Comparison of ENCODE assay signal across 21 cellular contexts in genomic region chr11:63504933-63505586, GRCh38. TPM values are rescaled to one million over a fixed set of nuclear protein-coding genes. Genes with fewer than 3 reads are reported as not detected.
DNase-seq lines count a peak whose midpoint lies in the region; ATAC-seq and TF ChIP-seq lines count a peak whose summit lies in the region.
"Had no signal": no experiment of that assay in that cellular context is flagged by ENCODE, and none has a peak within 500 bp of the region (broad histone marks: within the 10 kb centered on the region; RNA-seq: fewer than 3 reads in every experiment).

No MANE protein-coding gene starts in this region.

- ATAC-seq in right cardiac atrium: peak; percentile 62 to 66
- ATAC-seq: activated naive CD4-positive, alpha-beta T cell treated with anti-CD3 and anti-CD28 coated beads, Interleukin-2, amount 50 U/mL, for 72 hours had no signal

- CTCF ChIA-PET in GM10248 (lab: Yijun Ruan, JAX): interaction anchor here (0.9 to 4.0 kb wide), 4 partner anchors 10 to 134 kb away, joined by 3 to 25 read pairs (median 4); no protein-coding TSS in a partner anchor

- H3K4me1 ChIP-seq in right cardiac atrium (ENCODE audit: control insufficient read depth, insufficient read depth, low read length): peaks cover 3% of the 10 kb centered on the region
- H3K4me1 ChIP-seq: parathyroid adenoma had no signal

- no peak for TF ChIP-seq CTCF in GM10248 (IDR thresholded peaks at IDR 0.05; ENCODE audit: control extremely low read depth, extremely low read depth, low read depth, missing control alignments)

- peak; percentile 25 for DNase-seq in SKM-1 treated with dmso at 0.1 percent for 144 hours (lab: John Stamatoyannopoulos, UW; ENCODE audit: unreplicated experiment)
- DNase-seq in SKM-1 (lab: John Stamatoyannopoulos, UW; ENCODE audit: unreplicated experiment): no peak
- DNase-seq in astrocyte of the hippocampus (ENCODE audit: low read depth, low spot score): peak; percentile 19
- DNase-seq in right cardiac atrium: peak; percentile 48 to 73 (median 64)
- peak; percentile 31 for DNase-seq in superior temporal gyrus (ENCODE audit: extremely low spot score)
- no peak for DNase-seq in DMS153 treated with DMSO at 0.1 percent for 48 hours (lab: John Stamatoyannopoulos, UW; ENCODE audit: unreplicated experiment)
- DNase-seq in DMS53 (lab: John Stamatoyannopoulos, UW): no peak
- DNase-seq in GM10248 (ENCODE audit: extremely low spot score): no peak
- DNase-seq: activated CD4-positive, alpha-beta T cell treated with anti-CD3 and anti-CD28 coated beads, Interleukin-2, amount 10 ng/mL, durations not matched to agents 7 days and 5 days; activated T-cell treated with anti-CD3 and anti-CD28 coated beads, Interleukin-2, amount 50 U/mL, for 1 hour; CD4-positive, alpha-beta memory T cell; central memory CD4-positive, alpha-beta T cell; HFFc6; NCI-H748 treated with DMSO at 0.1 percent for 48 hours had no signal

- WGBS in right cardiac atrium: 54% methylated on average over 4 of the region's 4 CpGs

- H3K27ac ChIP-seq in right cardiac atrium (ENCODE audit: low read length): no peak overlapping the region
- H3K27ac ChIP-seq: parathyroid adenoma had no signal

- intact Hi-C loops in right cardiac atrium (cut with DNase I): no loop called here

- H3K27me3 ChIP-seq in right cardiac atrium (ENCODE audit: control insufficient read depth, insufficient read depth): no peaks in the 10 kb centered on the region

- no peak overlapping the region for H3K4me3 ChIP-seq in right cardiac atrium (ENCODE audit: low read length)

- POLR2A ChIA-PET in GM10248 (lab: Yijun Ruan, JAX): no interaction called here

- H3K9me3 ChIP-seq in right cardiac atrium (ENCODE audit: control insufficient read depth, low read length): peaks cover 3% of the 10 kb centered on the region

RNA-seq across cellular contexts. Expression of gene LGALS12, which starts 0.8 kb away (rescaled TPM):
- total RNA-seq in right cardiac atrium: 1 to 10 TPM in 1 of 4 donors, under 1 TPM in 2, not detected in 1; 0.40 to 3.8 (median 0.44) TPM
- polyA plus RNA-seq in right cardiac atrium: 7.3 TPM
- total RNA-seq: activated CD4-positive, alpha-beta T cell treated with anti-CD3 and anti-CD28 coated beads, Interleukin-2, amount 10 ng/mL, durations not matched to agents 7 days and 5 days; activated naive CD4-positive, alpha-beta T cell treated with anti-CD3 and anti-CD28 coated beads, Interleukin-2, amount 50 U/mL, for 72 hours; CD4-positive, alpha-beta memory T cell; glomerular endothelial cell; HFFc6; LHCN-M2; temporal lobe had no signal
- polyA plus RNA-seq: CD4-positive, alpha-beta memory T cell had no signal

RNA-seq across cellular contexts. Expression of gene PLAAT5, which starts 14.1 kb away (rescaled TPM):
- 1 to 10 TPM; 2.9 to 5.2 (median 4.3) TPM for total RNA-seq in right cardiac atrium
- 4.2 TPM for polyA plus RNA-seq in right cardiac atrium
- total RNA-seq: activated CD4-positive, alpha-beta T cell treated with anti-CD3 and anti-CD28 coated beads, Interleukin-2, amount 10 ng/mL, durations not matched to agents 7 days and 5 days; activated naive CD4-positive, alpha-beta T cell treated with anti-CD3 and anti-CD28 coated beads, Interleukin-2, amount 50 U/mL, for 72 hours; CD4-positive, alpha-beta memory T cell; glomerular endothelial cell; HFFc6; LHCN-M2; RPMI7951 had no signal
- polyA plus RNA-seq: CD4-positive, alpha-beta memory T cell had no signal

RNA-seq across cellular contexts. Expression of gene PLAAT4, which starts 31.5 kb away (rescaled TPM):
- total RNA-seq in right cardiac atrium: 10 to 100 TPM in 3 of 4 donors, 1 to 10 TPM in 1; 8.0 to 17.9 (median 13.3) TPM
- polyA plus RNA-seq in right cardiac atrium: 14.0 TPM

RNA-seq across cellular contexts. Expression of gene PLAAT2, which starts 58.1 kb away (rescaled TPM):
- total RNA-seq in right cardiac atrium: under 1 TPM in 1 of 4 donors, not detected in 3; 0.31 TPM
- polyA plus RNA-seq in right cardiac atrium: 0.66 TPM
- total RNA-seq: activated naive CD4-positive, alpha-beta T cell treated with anti-CD3 and anti-CD28 coated beads, Interleukin-2, amount 50 U/mL, for 72 hours; CD4-positive, alpha-beta memory T cell; endodermal cell; glomerular endothelial cell; HFFc6; LHCN-M2; RPMI7951 had no signal

Comparison
In these comparisons a context has a peak if more than half of its experiments do, and no peak if none do; other contexts are left out.
1. DNase-seq: peak in SKM-1 treated with dmso at 0.1 percent for 144 hours (single experiment), astrocyte of the hippocampus (single experiment), right cardiac atrium (3 of 3) and superior temporal gyrus (single experiment); none in SKM-1 (single experiment), DMS153 treated with DMSO at 0.1 percent for 48 hours (single experiment), DMS53 (single experiment) and GM10248 (single experiment).